In the genomic region with DNA sequence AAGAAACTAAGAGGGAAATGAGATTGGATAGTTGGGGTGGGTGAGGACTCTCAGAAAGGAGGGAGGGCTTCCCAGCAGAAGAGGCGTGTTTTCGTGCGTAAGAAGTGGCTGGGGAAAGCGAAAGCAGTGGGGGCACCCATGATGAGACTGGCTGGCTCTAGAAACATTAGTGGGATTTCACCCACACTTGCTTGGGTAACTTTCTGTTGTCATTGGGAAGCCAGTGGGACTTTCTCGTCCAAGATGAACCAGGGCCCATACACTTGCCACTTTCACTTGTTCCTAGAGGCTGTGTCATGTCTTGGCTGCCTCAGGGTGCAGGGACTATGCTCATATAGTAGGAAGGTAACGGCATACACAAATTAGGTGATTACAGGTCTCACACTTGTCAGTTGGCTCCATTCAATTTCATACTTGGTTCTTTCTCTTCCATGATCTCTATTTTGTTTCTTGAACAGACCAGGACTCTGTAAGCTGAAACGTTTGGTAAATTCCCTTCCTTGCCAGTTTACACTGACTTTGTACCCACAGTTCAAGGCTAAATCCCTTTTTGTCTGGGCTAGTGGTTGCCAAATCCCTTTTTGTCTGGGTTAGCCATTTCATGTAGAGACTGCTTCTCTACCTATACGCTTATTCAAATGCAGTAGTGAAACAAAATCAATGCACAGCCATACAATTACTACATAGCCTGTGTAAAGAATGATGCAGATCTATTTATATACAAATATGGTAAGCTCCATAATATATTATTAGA, we compare ENCODE assay signal across 9 cellular contexts. TPM values are rescaled to one million over a fixed set of nuclear protein-coding genes. Genes with fewer than 3 reads are reported as not detected.
DNase-seq lines count a peak whose midpoint lies in the region; ATAC-seq and TF ChIP-seq lines count a peak whose summit lies in the region.
"Had no signal": no experiment of that assay in that cellular context is flagged by ENCODE, and none has a peak within 500 bp of the region (broad histone marks: within the 10 kb centered on the region; RNA-seq: fewer than 3 reads in every experiment).

No MANE protein-coding gene starts in this region.

- peaks cover 7% of the 10 kb centered on the region for H3K27me3 Mint-ChIP-seq in nephron progenitor cell (ENCODE audit: low read depth, poor library complexity)

- H3K36me3 Mint-ChIP-seq in nephron progenitor cell (ENCODE audit: low read depth), result no peaks in the 10 kb centered on the region

- TF ChIP-seq CTCF in nephron progenitor cell (IDR thresholded peaks at IDR 0.05), result no peak
- no peak for TF ChIP-seq CTCF in upper lobe of right lung (IDR thresholded peaks at IDR 0.05)

- no peak overlapping the region for H3K27ac ChIP-seq in upper lobe of right lung
- H3K27ac ChIP-seq: HL-60 had no signal

- H3K4me1 Mint-ChIP-seq in nephron progenitor cell, result peaks cover 4% of the 10 kb centered on the region

- H3K27me3 ChIP-seq in upper lobe of right lung, result no peaks in the 10 kb centered on the region

- H3K9me3 Mint-ChIP-seq in nephron progenitor cell, result no peaks in the 10 kb centered on the region

- no peaks in the 10 kb centered on the region for H3K4me1 ChIP-seq in upper lobe of right lung

- no peak overlapping the region for H3K27ac Mint-ChIP-seq in nephron progenitor cell

- no peaks in the 10 kb centered on the region for H3K9me3 ChIP-seq in upper lobe of right lung

- DNase-seq in activated T-cell treated with anti-CD3 and anti-CD28 coated beads for 4 hours (peak; percentile 7), nephron progenitor cell (no peak), C1 segment of cervical spinal cord (lab: John Stamatoyannopoulos, UW) (no peak), upper lobe of right lung (no peak), NCI-H1694 treated with DMSO at 0.1 percent for 48 hours (lab: John Stamatoyannopoulos, UW) (no peak)
- DNase-seq in stimulated activated CD4-positive, alpha-beta T cell treated with anti-CD3 and anti-CD28 coated beads, Interleukin-12 subunit alpha, Interleukin-12 subunit beta, amount 100 ng/mL, for 4 hours, result peak; percentile 39

- ATAC-seq in GM18502 (IDR thresholded peaks at IDR 0.05; ENCODE audit: poor library complexity, unreplicated experiment) (peak; percentile 54), HG03064 (IDR thresholded peaks at IDR 0.05; ENCODE audit: low read depth, unreplicated experiment) (peak; percentile 51), upper lobe of right lung (no peak)

- H3K36me3 ChIP-seq in upper lobe of right lung, result no peaks in the 10 kb centered on the region

- H3K4me3 Mint-ChIP-seq in nephron progenitor cell, result no peak overlapping the region

- intact Hi-C loops in upper lobe of right lung (cut with DNase I), result no loop called here

- no peak overlapping the region for H3K4me3 ChIP-seq in upper lobe of right lung

RNA-seq across cellular contexts. Expression of a gene that starts 42.0 kb away (rescaled TPM):
- total RNA-seq in upper lobe of right lung, result not detected

RNA-seq across cellular contexts. Expression of a gene that starts 50.7 kb away (rescaled TPM):
- 115 TPM for total RNA-seq in upper lobe of right lung

Comparison
In these comparisons a context has a peak if more than half of its experiments do, and no peak if none do; other contexts are left out.
1. DNase-seq: peak in activated T-cell treated with anti-CD3 and anti-CD28 coated beads for 4 hours (single experiment) and stimulated activated CD4-positive, alpha-beta T cell treated with anti-CD3 and anti-CD28 coated beads, Interleukin-12 subunit alpha, Interleukin-12 subunit beta, amount 100 ng/mL, for 4 hours (single experiment); none in nephron progenitor cell (single experiment), C1 segment of cervical spinal cord (0 of 14), upper lobe of right lung (single experiment) and NCI-H1694 treated with DMSO at 0.1 percent for 48 hours (single experiment).